1 cellular context compared by ENCODE assay signal in genomic region chr19:44401108-44401786, GRCh38.
TF ChIP-seq lines count a peak whose summit lies in the region.

Gene ZNF285, minus strand, starts transcription at chr19:44401608. Its CDS starts 4,395 bp downstream, at chr19:44397213.

TF ChIP-seq in SK-N-SH, 30 proteins besides CTCF, POLR2A, EP300 and RAD21 (continued from another document):
- no peak for TF ChIP-seq RFX5 (IDR thresholded peaks at IDR 0.05; ENCODE audit: low read length)
- no peak for TF ChIP-seq RXRA (IDR thresholded peaks at IDR 0.05; ENCODE audit: borderline replicate concordance, low read depth)
- TF ChIP-seq MEF2A (IDR thresholded peaks at IDR 0.05; ENCODE audit: borderline replicate concordance, low read depth): no peak
- no peak for TF ChIP-seq IRF3 (IDR thresholded peaks at IDR 0.05; ENCODE audit: low read depth, low read length)
- no peak for TF ChIP-seq PBX3 (IDR thresholded peaks at IDR 0.05)
- TF ChIP-seq EZH2phosphoT487 (IDR thresholded peaks at IDR 0.05; ENCODE audit: borderline replicate concordance, low read depth): no peak
- TF ChIP-seq RCOR1 (IDR thresholded peaks at IDR 0.05; ENCODE audit: low read length): peak; percentile 58
- TF ChIP-seq MAX (IDR thresholded peaks at IDR 0.05; ENCODE audit: low read depth): peak; percentile 60
- no peak for TF ChIP-seq SMC3 (IDR thresholded peaks at IDR 0.05; ENCODE audit: low read depth, low read length)
- no peak for TF ChIP-seq REST (IDR thresholded peaks at IDR 0.05; ENCODE audit: low read depth, low read length)
- no peak for TF ChIP-seq GATA2 (CRISPR knock-in tag; IDR thresholded peaks at IDR 0.05)
